In genomic region chr12:24668563-24668962, GRCh38 we compare ENCODE assay signal across 25 cellular contexts.
DNase-seq lines count a peak whose midpoint lies in the region; ATAC-seq, FAIRE-seq and TF ChIP-seq lines count a peak whose summit lies in the region.
"Had no signal": no experiment of that assay in that cellular context is flagged by ENCODE, and none has a peak within 500 bp of the region (broad histone marks: within the 10 kb centered on the region; RNA-seq: fewer than 3 reads in every experiment).

No MANE protein-coding gene starts in this region.

- H3K9ac ChIP-seq in IMR-90 (ENCODE audit: low read depth, low read length): no peak overlapping the region
- H3K9ac ChIP-seq: BLaER1, KMS-11 had no signal

- H3K36me3 ChIP-seq in IMR-90 (ENCODE audit: control insufficient read depth, insufficient read depth, low read length) (no peaks in the 10 kb centered on the region), bronchial epithelial cell (ENCODE audit: control insufficient read depth, insufficient read depth, low read length) (no peaks in the 10 kb centered on the region), prostate gland (no peaks in the 10 kb centered on the region)
- H3K36me3 ChIP-seq: BLaER1, SJSA1 had no signal

- no peaks in the 10 kb centered on the region for H3K4me1 ChIP-seq in IMR-90 (ENCODE audit: control insufficient read depth, insufficient read depth, low read length)
- no peaks in the 10 kb centered on the region for H3K4me1 ChIP-seq in prostate gland (replicated peaks)
- H3K4me1 ChIP-seq: BLaER1, SJSA1 had no signal

- no peak overlapping the region for H3K4ac ChIP-seq in IMR-90 (ENCODE audit: low read depth, low read length)

- H3K4me3 ChIP-seq in IMR-90 (ENCODE audit: insufficient read depth, low read depth, low read length) (no peak overlapping the region), bronchial epithelial cell (ENCODE audit: low read depth, low read length) (no peak overlapping the region), prostate gland (no peak overlapping the region)
- H3K4me3 ChIP-seq: BLaER1, GM12878, SJSA1 had no signal

- no peak overlapping the region for H2AK5ac ChIP-seq in IMR-90 (ENCODE audit: low read depth, low read length)

- no peak overlapping the region for H3K18ac ChIP-seq in IMR-90 (ENCODE audit: low read depth, low read length)

- H2AFZ ChIP-seq in IMR-90 (replicated peaks; ENCODE audit: low read length, poor library complexity): no peak overlapping the region

- H3K9me3 ChIP-seq in IMR-90 (ENCODE audit: control insufficient read depth, insufficient read depth, low read length): no peaks in the 10 kb centered on the region
- no peaks in the 10 kb centered on the region for H3K9me3 ChIP-seq in prostate gland
- H3K9me3 ChIP-seq: BLaER1, SJSA1 had no signal

- BruUV-seq in IMR-90 (replicated peaks; lab: Mats Ljungman, UMichigan): no TSS peak

- H3K56ac ChIP-seq in IMR-90 (ENCODE audit: extremely low read depth, insufficient read depth, low read length): no peak overlapping the region

- dilution Hi-C loops in IMR-90 (cut with HindIII; ENCODE audit: low sequenced_read_pairs, unreplicated experiment): no loop called here

- TF ChIP-seq RAD21 in IMR-90 (IDR thresholded peaks at IDR 0.05; ENCODE audit: low read length): no peak

- H2BK5ac ChIP-seq in IMR-90 (ENCODE audit: low read depth, low read length, poor library complexity, severe bottlenecking): no peak overlapping the region

- H3K14ac ChIP-seq in IMR-90 (replicated peaks; ENCODE audit: low read depth, low read length): no peak overlapping the region

- H2AK9ac ChIP-seq in IMR-90 (replicated peaks; ENCODE audit: low read depth, low read length, poor library complexity): no peak overlapping the region

- WGBS in IMR-90 (ENCODE audit: extremely low coverage in 2 of 2, insufficient read length in 1 of 2), 2 experiments: no CpG with 5 or more reads among the region's 2 CpGs
- WGBS in prostate gland: 42% methylated on average over 2 of the region's 2 CpGs

- H3K27me3 ChIP-seq in IMR-90 (ENCODE audit: control insufficient read depth, insufficient read depth, low read length) (no peaks in the 10 kb centered on the region), bronchial epithelial cell (ENCODE audit: control insufficient read depth, insufficient read depth, low read length) (no peaks in the 10 kb centered on the region), prostate gland (replicated peaks; ENCODE audit: insufficient read depth) (no peaks in the 10 kb centered on the region)
- H3K27me3 ChIP-seq: BLaER1, SJSA1 had no signal

- ATAC-seq in IMR-90 (ENCODE audit: low read depth) (no peak), GM19452 (IDR thresholded peaks at IDR 0.05; ENCODE audit: unreplicated experiment) (no peak)
- ATAC-seq: GM12878 had no signal

- H2BK15ac ChIP-seq in IMR-90 (ENCODE audit: low read depth, low read length): no peak overlapping the region

- in situ Hi-C loops in IMR-90 (cut with MboI; ENCODE audit: low sequenced_read_pairs) (no loop called here), KBM-7 (cut with MboI; ENCODE audit: low pct_unique_long_range_greater_than_20kb, low sequenced_read_pairs) (no loop called here)

- TF ChIP-seq CTCF in IMR-90 (conservative IDR thresholded peaks at IDR 0.05; ENCODE audit: low read depth, low read length) (no peak), bronchial epithelial cell (IDR thresholded peaks at IDR 0.05; ENCODE audit: insufficient read depth, low read length, severe bottlenecking) (no peak), prostate gland (IDR thresholded peaks at IDR 0.05) (no peak)

- TF ChIP-seq POLR2A in IMR-90 (IDR thresholded peaks at IDR 0.05; ENCODE audit: low read depth, low read length) (no peak), prostate gland (IDR thresholded peaks at IDR 0.05) (no peak)

- no peak overlapping the region for H4K91ac ChIP-seq in IMR-90 (ENCODE audit: insufficient read depth, low read depth, low read length)

- H3K9me1 ChIP-seq in IMR-90 (ENCODE audit: insufficient read depth, low read length): no peaks in the 10 kb centered on the region

- DNase-seq in ELR (ENCODE audit: low read depth) (peak; percentile 39), IMR-90 (peak; percentile 44), bronchial epithelial cell (ENCODE audit: low read depth) (peak; percentile 37), iris pigment epithelial cell (ENCODE audit: low read depth) (peak; percentile 54), KBM-7 (no peak), kidney tubule cell (ENCODE audit: low spot score) (no peak), prostate gland (ENCODE audit: low spot score) (no peak)
- DNase-seq: CD4-positive, CD25-positive, alpha-beta regulatory T cell; DMS153; H7; HFFc6; NCI-H1048; NCI-H1417; NCI-H1694; NCI-H2029 treated with DMSO at 0.1 percent for 48 hours; NCI-H446 treated with DMSO at 0.1 percent for 48 hours; NCI-H526; Right ventricle myocardium superior; RPMI8226 had no signal

- H3K4me2 ChIP-seq in IMR-90 (ENCODE audit: low read depth, low read length): no peak overlapping the region
- H3K4me2 ChIP-seq: BLaER1, KMS-11 had no signal

- POLR2A ChIA-PET in IMR-90 (lab: Charles Lee; ENCODE audit: unreplicated experiment): no interaction called here

- H3K79me1 ChIP-seq in IMR-90 (ENCODE audit: low read depth in 1 of 2, low read length in 2 of 2): no peaks in the 10 kb centered on the region

- intact Hi-C loops in IMR-90 (cut with micrococcal nuclease) (no loop called here), prostate gland (cut with DNase I) (no loop called here)

- no peak overlapping the region for H4K8ac ChIP-seq in IMR-90 (ENCODE audit: low read depth in 2 of 2, low read length in 2 of 2)

- no peaks in the 10 kb centered on the region for H4K20me1 ChIP-seq in IMR-90 (ENCODE audit: insufficient read depth, low read length)
- H4K20me1 ChIP-seq: BLaER1 had no signal

- no peak overlapping the region for H3K23ac ChIP-seq in IMR-90 (ENCODE audit: low read depth, low read length)

- no peak overlapping the region for H2BK120ac ChIP-seq in IMR-90 (ENCODE audit: low read depth, low read length)

- FAIRE-seq in bronchial epithelial cell (lab: Jason Lieb, UNC): no peak
- FAIRE-seq: G401.6 had no signal

- H2BK20ac ChIP-seq in IMR-90 (ENCODE audit: low read depth, low read length): no peak overlapping the region

- CTCF ChIA-PET in IMR-90 (lab: Yijun Ruan, JAX): no interaction called here

- H3K27ac ChIP-seq in IMR-90 (ENCODE audit: insufficient read depth, low read length) (no peak overlapping the region), prostate gland (no peak overlapping the region)
- H3K27ac ChIP-seq: BLaER1, KMS-11, SJSA1 had no signal

- no peak overlapping the region for H4K5ac ChIP-seq in IMR-90 (ENCODE audit: low read depth, low read length)

TF ChIP-seq in IMR-90, 13 proteins besides CTCF, POLR2A, EP300 and RAD21:
- TF ChIP-seq CEBPB (IDR thresholded peaks at IDR 0.05; ENCODE audit: low read depth, low read length) (peak; percentile 4; the same call in 1 of the 2 replicates), MXI1 (IDR thresholded peaks at IDR 0.05; ENCODE audit: borderline replicate concordance, low read depth, low read length) (no peak)
TF ChIP-seq in IMR-90: peak in this region for 1.

Comparison
In these comparisons a context has a peak if more than half of its experiments do, and no peak if none do; other contexts are left out.
1. DNase-seq: peak in ELR (single experiment), IMR-90 (single experiment), bronchial epithelial cell (single experiment) and iris pigment epithelial cell (single experiment); none in KBM-7 (single experiment), kidney tubule cell (single experiment) and prostate gland (single experiment).